In the genomic region with DNA sequence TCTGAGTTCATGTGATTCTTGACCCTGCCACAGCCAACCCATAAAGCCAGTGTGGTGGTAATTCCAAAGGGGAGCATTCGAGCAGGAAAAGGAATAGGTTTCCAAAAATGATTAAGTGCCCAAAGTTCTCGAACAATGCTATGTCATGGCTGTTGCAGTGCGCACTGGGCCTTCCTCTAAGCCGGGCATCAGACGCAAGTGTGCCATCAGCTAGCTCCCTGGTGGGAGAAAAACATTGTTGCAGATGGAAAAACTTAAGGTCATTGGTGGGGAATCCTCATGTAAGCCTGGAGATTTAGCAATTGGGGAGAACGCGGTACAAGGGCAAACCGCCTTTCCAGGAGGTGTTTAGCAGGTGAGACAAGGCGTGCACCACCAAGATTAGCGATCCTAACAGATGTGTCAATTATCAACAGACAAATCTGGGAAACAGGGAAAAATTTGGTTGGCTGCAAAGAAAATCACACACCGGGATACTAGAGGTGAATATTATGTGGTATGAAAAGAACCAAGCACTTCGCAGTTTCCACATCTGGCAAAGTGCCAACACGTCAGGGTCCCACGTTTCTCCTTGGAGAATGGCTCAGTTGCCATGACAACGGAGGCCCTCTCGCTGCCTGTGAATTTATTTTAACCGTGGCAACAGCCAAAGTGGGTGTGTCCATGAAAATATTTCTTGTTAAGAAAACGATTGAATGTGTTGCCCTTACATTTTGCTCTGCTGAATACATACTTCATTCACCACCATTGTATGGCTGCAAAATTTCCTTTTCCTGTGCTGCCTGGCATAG, we compare ENCODE assay signal across 10 cellular contexts.
DNase-seq lines count a peak whose midpoint lies in the region; ATAC-seq lines count a peak whose summit lies in the region.
"Had no signal": no experiment of that assay in that cellular context is flagged by ENCODE, and none has a peak within 500 bp of the region (broad histone marks: within the 10 kb centered on the region; RNA-seq: fewer than 3 reads in every experiment).

No MANE protein-coding gene starts in this region.

- H3K4me3 Mint-ChIP-seq in activated CD4-positive, alpha-beta memory T cell treated with anti-CD3 and anti-CD28 coated beads for 36 hours: no peak overlapping the region
- no peak overlapping the region for H3K4me3 Mint-ChIP-seq in T-cell
- no peak overlapping the region for H3K4me3 Mint-ChIP-seq in CD4-positive, alpha-beta memory T cell
- H3K4me3 Mint-ChIP-seq: activated naive CD8-positive, alpha-beta T cell treated with anti-CD3 and anti-CD28 coated beads, Interleukin-2, amount 50 U/mL, for 24 hours had no signal

- no peak for DNase-seq in activated naive CD4-positive, alpha-beta T cell treated with anti-CD3 and anti-CD28 coated beads, Interleukin-2, amount 50 U/mL, for 72 hours (ENCODE audit: low spot score in 2 of 2)
- DNase-seq in activated naive CD4-positive, alpha-beta T cell treated with anti-CD3 and anti-CD28 coated beads, Interleukin-2, amount 50 U/mL, for 16 hours: no peak
- no peak for DNase-seq in activated CD4-positive, alpha-beta memory T cell treated with anti-CD3 and anti-CD28 coated beads for 36 hours
- peak; percentile 50 to 88 (median 68) for DNase-seq in head of caudate nucleus
- no peak for DNase-seq in OCI-M2 (lab: John Stamatoyannopoulos, UW; ENCODE audit: unreplicated experiment)
- DNase-seq in T-cell: no peak
- DNase-seq in NOMO-1 treated with dmso at 0.1 percent for 144 hours (lab: John Stamatoyannopoulos, UW; ENCODE audit: unreplicated experiment): no peak
- no peak for DNase-seq in CD4-positive, alpha-beta memory T cell
- DNase-seq: activated CD4-positive, alpha-beta T cell treated with anti-CD3 and anti-CD28 coated beads for 4 hours; activated naive CD8-positive, alpha-beta T cell treated with anti-CD3 and anti-CD28 coated beads, Interleukin-2, amount 50 U/mL, for 24 hours had no signal

- intact Hi-C loops in activated CD4-positive, alpha-beta memory T cell treated with anti-CD3 and anti-CD28 coated beads for 36 hours (cut with micrococcal nuclease): no loop called here
- intact Hi-C loops in head of caudate nucleus (cut with DNase I): loop anchor here (5.0 kb wide), 1 partner anchor 191 kb away; no protein-coding TSS in a partner anchor
- intact Hi-C loops in CD4-positive, alpha-beta memory T cell (cut with micrococcal nuclease): loop anchor here (5.0 kb wide), 2 partner anchors 514 to 576 kb away; no protein-coding TSS in a partner anchor

- no peaks in the 10 kb centered on the region for H3K27me3 Mint-ChIP-seq in activated CD4-positive, alpha-beta memory T cell treated with anti-CD3 and anti-CD28 coated beads for 36 hours
- no peaks in the 10 kb centered on the region for H3K27me3 Mint-ChIP-seq in T-cell
- no peaks in the 10 kb centered on the region for H3K27me3 Mint-ChIP-seq in CD4-positive, alpha-beta memory T cell
- H3K27me3 Mint-ChIP-seq: activated naive CD8-positive, alpha-beta T cell treated with anti-CD3 and anti-CD28 coated beads, Interleukin-2, amount 50 U/mL, for 24 hours had no signal

- peaks cover 12% of the 10 kb centered on the region for H3K4me1 ChIP-seq in CD4-positive, alpha-beta memory T cell (ENCODE audit: insufficient read depth, low read length)

- no peaks in the 10 kb centered on the region for H3K9me3 Mint-ChIP-seq in activated naive CD4-positive, alpha-beta T cell treated with anti-CD3 and anti-CD28 coated beads, Interleukin-2, amount 50 U/mL, for 72 hours
- no peaks in the 10 kb centered on the region for H3K9me3 Mint-ChIP-seq in activated CD4-positive, alpha-beta memory T cell treated with anti-CD3 and anti-CD28 coated beads for 36 hours
- no peaks in the 10 kb centered on the region for H3K9me3 Mint-ChIP-seq in T-cell
- no peaks in the 10 kb centered on the region for H3K9me3 Mint-ChIP-seq in CD4-positive, alpha-beta memory T cell
- H3K9me3 Mint-ChIP-seq: activated naive CD8-positive, alpha-beta T cell treated with anti-CD3 and anti-CD28 coated beads, Interleukin-2, amount 50 U/mL, for 24 hours had no signal

- peaks cover 0 to 13% of the 10 kb centered on the region in 2 donors for H3K36me3 Mint-ChIP-seq in activated naive CD4-positive, alpha-beta T cell treated with anti-CD3 and anti-CD28 coated beads, Interleukin-2, amount 50 U/mL, for 72 hours
- H3K36me3 Mint-ChIP-seq in activated CD4-positive, alpha-beta memory T cell treated with anti-CD3 and anti-CD28 coated beads for 36 hours: peaks cover 21% of the 10 kb centered on the region
- peaks cover 31% of the 10 kb centered on the region for H3K36me3 Mint-ChIP-seq in T-cell
- H3K36me3 Mint-ChIP-seq in CD4-positive, alpha-beta memory T cell: peaks cover 21 to 22% of the 10 kb centered on the region in 2 donors

- H3K9me3 ChIP-seq in CD4-positive, alpha-beta memory T cell (ENCODE audit: control insufficient read depth in 1 of 2, low read length in 2 of 2): no peaks in the 10 kb centered on the region

- H3K27me3 ChIP-seq in CD4-positive, alpha-beta memory T cell (ENCODE audit: insufficient read depth, low read length): no peaks in the 10 kb centered on the region

- ATAC-seq in activated naive CD4-positive, alpha-beta T cell treated with anti-CD3 and anti-CD28 coated beads, Interleukin-2, amount 50 U/mL, for 72 hours: no peak
- no peak for ATAC-seq in T-cell (replicated peaks in 1 of 4)
- ATAC-seq: activated naive CD8-positive, alpha-beta T cell treated with anti-CD3 and anti-CD28 coated beads, Interleukin-2, amount 50 U/mL, for 24 hours had no signal

- no peak overlapping the region for H3K27ac ChIP-seq in CD4-positive, alpha-beta memory T cell (ENCODE audit: low read depth, low read length)

- H3K4me1 Mint-ChIP-seq in activated CD4-positive, alpha-beta memory T cell treated with anti-CD3 and anti-CD28 coated beads for 36 hours (ENCODE audit: low read depth): peaks cover 21% of the 10 kb centered on the region
- peaks cover 8 to 42% (median 34%) of the 10 kb centered on the region in 3 donors for H3K4me1 Mint-ChIP-seq in T-cell
- peaks cover 11 to 35% (median 23%) of the 10 kb centered on the region in 4 donors for H3K4me1 Mint-ChIP-seq in CD4-positive, alpha-beta memory T cell

- peak overlapping the region; percentile 30 to 74 for H3K27ac Mint-ChIP-seq in activated naive CD4-positive, alpha-beta T cell treated with anti-CD3 and anti-CD28 coated beads, Interleukin-2, amount 50 U/mL, for 72 hours
- peak overlapping the region; percentile 13 for H3K27ac Mint-ChIP-seq in activated CD4-positive, alpha-beta memory T cell treated with anti-CD3 and anti-CD28 coated beads for 36 hours
- H3K27ac Mint-ChIP-seq in T-cell: no peak overlapping the region
- peak overlapping the region in 2 of 7 donors; percentile 35 to 48 for H3K27ac Mint-ChIP-seq in CD4-positive, alpha-beta memory T cell
- H3K27ac Mint-ChIP-seq: activated naive CD8-positive, alpha-beta T cell treated with anti-CD3 and anti-CD28 coated beads, Interleukin-2, amount 50 U/mL, for 24 hours had no signal

- no peak overlapping the region for H3K4me3 ChIP-seq in CD4-positive, alpha-beta memory T cell (ENCODE audit: low read length in 2 of 2)

- no peaks in the 10 kb centered on the region for H3K36me3 ChIP-seq in CD4-positive, alpha-beta memory T cell (ENCODE audit: insufficient read depth, low read length)

- CTCF ChIA-PET in activated CD4-positive, alpha-beta memory T cell treated with anti-CD3 and anti-CD28 coated beads for 36 hours (lab: Charles Lee): interaction anchor here (0.6 to 1.8 kb wide), 2 partner anchors 15 to 193 kb away, joined by 3 to 5 read pairs; no protein-coding TSS in a partner anchor
- CTCF ChIA-PET in T-cell (lab: Charles Lee): no interaction called here
- CTCF ChIA-PET in CD4-positive, alpha-beta memory T cell (lab: Charles Lee; ENCODE audit: partially characterized antibody): interaction anchor here (0.6 to 1.0 kb wide), 2 partner anchors 10 to 160 kb away, joined by 3 to 4 read pairs; no protein-coding TSS in a partner anchor

- POLR2A ChIA-PET in activated CD4-positive, alpha-beta memory T cell treated with anti-CD3 and anti-CD28 coated beads for 36 hours (lab: Charles Lee): no interaction called here
- POLR2A ChIA-PET in T-cell (lab: Charles Lee): interaction anchor here in 1 of 2 donors (0.5 kb wide), 1 partner anchor 394 kb away, joined by 4 read pairs; no protein-coding TSS in a partner anchor
- POLR2A ChIA-PET in CD4-positive, alpha-beta memory T cell (lab: Charles Lee; ENCODE audit: partially characterized antibody): interaction anchor here (0.6 kb wide), 1 partner anchor 168 kb away, joined by 3 read pairs; no protein-coding TSS in a partner anchor

Comparison
In these comparisons a context has a peak if more than half of its experiments do, and no peak if none do; other contexts are left out.
1. DNase-seq: peak in head of caudate nucleus (42 of 42); none in activated naive CD4-positive, alpha-beta T cell treated with anti-CD3 and anti-CD28 coated beads, Interleukin-2, amount 50 U/mL, for 72 hours (0 of 2), activated naive CD4-positive, alpha-beta T cell treated with anti-CD3 and anti-CD28 coated beads, Interleukin-2, amount 50 U/mL, for 16 hours (single experiment), activated CD4-positive, alpha-beta memory T cell treated with anti-CD3 and anti-CD28 coated beads for 36 hours (single experiment), OCI-M2 (single experiment), T-cell (0 of 34), NOMO-1 treated with dmso at 0.1 percent for 144 hours (single experiment) and CD4-positive, alpha-beta memory T cell (0 of 5).
2. H3K27ac Mint-ChIP-seq: peak in activated naive CD4-positive, alpha-beta T cell treated with anti-CD3 and anti-CD28 coated beads, Interleukin-2, amount 50 U/mL, for 72 hours (2 of 2) and activated CD4-positive, alpha-beta memory T cell treated with anti-CD3 and anti-CD28 coated beads for 36 hours (single experiment); none in T-cell (0 of 2).
3. CTCF ChIA-PET loops: an anchor here in activated CD4-positive, alpha-beta memory T cell treated with anti-CD3 and anti-CD28 coated beads for 36 hours (0.6 to 1.8 kb wide) and CD4-positive, alpha-beta memory T cell (0.6 to 1.0 kb wide); none called in T-cell.